Comparison of ENCODE assay signal across 9 cellular contexts in genomic region chr11:117099681-117100080, GRCh38. TPM values are rescaled to one million over a fixed set of nuclear protein-coding genes. Genes with fewer than 3 reads are reported as not detected.
DNase-seq lines count a peak whose midpoint lies in the region; ATAC-seq and TF ChIP-seq lines count a peak whose summit lies in the region.
"Had no signal": no experiment of that assay in that cellular context is flagged by ENCODE, and none has a peak within 500 bp of the region (broad histone marks: within the 10 kb centered on the region; RNA-seq: fewer than 3 reads in every experiment).

No MANE protein-coding gene starts in this region.

- no peak for TF ChIP-seq POLR2A in stomach (IDR thresholded peaks at IDR 0.05)

- H3K27ac ChIP-seq in ascending aorta (peak overlapping the region; percentile 90 to 99), lung (ENCODE audit: low read depth in 1 of 2, low read length in 1 of 2) (peak overlapping the region; percentile 67 to 95), stomach (peak overlapping the region in 4 of 5 donors; percentile 89 to 100 (median 98))

- DNase-seq in NCI-H82 (lab: John Stamatoyannopoulos, UW): peak; percentile 17
- DNase-seq in NCI-H82 treated with DMSO at 0.1 percent for 48 hours (lab: John Stamatoyannopoulos, UW; ENCODE audit: unreplicated experiment): no peak
- DNase-seq in ascending aorta (ENCODE audit: low spot score in 2 of 2): no peak
- no peak for DNase-seq in lung (ENCODE audit: low spot score)
- DNase-seq in stomach: no peak
- no peak for DNase-seq in NOMO-1 treated with dmso at 0.1 percent for 144 hours (lab: John Stamatoyannopoulos, UW; ENCODE audit: unreplicated experiment)
- DNase-seq in LoVo (ENCODE audit: low spot score): no peak
- DNase-seq: NCI-H2081 treated with DMSO at 0.1 percent for 48 hours had no signal

- WGBS in lung, 2 donors: 83 to 92% methylated on average over 2 of the region's 2 CpGs
- 63 to 79% (median 70%) methylated on average over 2 of the region's 2 CpGs for WGBS in stomach, 5 donors

- TF ChIP-seq CTCF in ascending aorta (IDR thresholded peaks at IDR 0.05) (no peak), lung (IDR thresholded peaks at IDR 0.05; ENCODE audit: control extremely low read depth, extremely low read depth) (no peak), stomach (IDR thresholded peaks at IDR 0.05) (no peak)

- H3K9me3 ChIP-seq in ascending aorta: no peaks in the 10 kb centered on the region
- no peaks in the 10 kb centered on the region for H3K9me3 ChIP-seq in lung (ENCODE audit: control insufficient read depth in 2 of 2, insufficient read depth in 1 of 2, low read length in 1 of 2)
- H3K9me3 ChIP-seq in stomach: no peaks in the 10 kb centered on the region

- H3K4me1 ChIP-seq in ascending aorta: peaks cover 4 to 21% of the 10 kb centered on the region in 2 donors
- H3K4me1 ChIP-seq in lung (ENCODE audit: control insufficient read depth in 2 of 2, insufficient read depth in 2 of 2, low read length in 2 of 2): peaks cover 5 to 28% of the 10 kb centered on the region in 2 donors
- H3K4me1 ChIP-seq in stomach: peaks cover 16 to 44% (median 28%) of the 10 kb centered on the region in 4 donors

- H3K4me3 ChIP-seq in ascending aorta (peak overlapping the region in 1 of 2 donors; percentile 99), lung (no peak overlapping the region), stomach (no peak overlapping the region)

- H3K36me3 ChIP-seq in ascending aorta: no peaks in the 10 kb centered on the region
- no peaks in the 10 kb centered on the region for H3K36me3 ChIP-seq in lung (ENCODE audit: control insufficient read depth in 2 of 2, insufficient read depth in 2 of 2, low read length in 2 of 2)
- no peaks in the 10 kb centered on the region for H3K36me3 ChIP-seq in stomach

- no peak for TF ChIP-seq EP300 in stomach (IDR thresholded peaks at IDR 0.05)

- H3K27me3 ChIP-seq in ascending aorta (no peaks in the 10 kb centered on the region), lung (ENCODE audit: control insufficient read depth, insufficient read depth) (no peaks in the 10 kb centered on the region), stomach (no peaks in the 10 kb centered on the region)

- ATAC-seq in lung (ENCODE audit: insufficient read depth, low FRiP score): no peak
- ATAC-seq in HG02973 (IDR thresholded peaks at IDR 0.05; ENCODE audit: unreplicated experiment): no peak

- intact Hi-C loops in ascending aorta (cut with DNase I): loop anchor here (1.0 to 5.0 kb wide), 4 partner anchors 45 to 311 kb away; partner anchors contain the start of genes PAFAH1B2, PCSK7, RNF214 and ZPR1
- intact Hi-C loops in stomach (cut with DNase I; ENCODE audit: low total_unique reads): loop anchor here (10.0 kb wide), 1 partner anchor 305 kb away; the partner anchor contains the start of gene APOA5

RNA-seq across cellular contexts. Expression of gene SIK3, which starts 1.5 kb away (rescaled TPM):
- total RNA-seq in ascending aorta (22.5 TPM), lung (10 to 100 TPM; 42.3 to 43.4 TPM), stomach (10 to 100 TPM in 4 of 5 donors, 1 to 10 TPM in 1; 8.7 to 97.8 (median 44.3) TPM)
- polyA plus RNA-seq in lung (10 to 100 TPM in 1 of 2 donors, 1 to 10 TPM in 1; 9.0 to 16.8 TPM), stomach (1 to 10 TPM; 6.5 to 7.8 (median 7.0) TPM)

RNA-seq across cellular contexts. Expression of gene PAFAH1B2, which starts 44.4 kb away (rescaled TPM):
- 60.7 TPM for total RNA-seq in ascending aorta
- total RNA-seq in lung: 10 to 100 TPM; 70.7 to 73.1 TPM
- 10 to 100 TPM; 22.2 to 23.8 TPM for polyA plus RNA-seq in lung
- total RNA-seq in stomach: 100 to 1,000 TPM in 1 of 5 donors, 10 to 100 TPM in 4; 31.9 to 174 (median 63.0) TPM
- polyA plus RNA-seq in stomach: 10 to 100 TPM; 14.9 to 30.7 (median 27.5) TPM
